8 cellular contexts compared by ENCODE assay signal in the genomic region with DNA sequence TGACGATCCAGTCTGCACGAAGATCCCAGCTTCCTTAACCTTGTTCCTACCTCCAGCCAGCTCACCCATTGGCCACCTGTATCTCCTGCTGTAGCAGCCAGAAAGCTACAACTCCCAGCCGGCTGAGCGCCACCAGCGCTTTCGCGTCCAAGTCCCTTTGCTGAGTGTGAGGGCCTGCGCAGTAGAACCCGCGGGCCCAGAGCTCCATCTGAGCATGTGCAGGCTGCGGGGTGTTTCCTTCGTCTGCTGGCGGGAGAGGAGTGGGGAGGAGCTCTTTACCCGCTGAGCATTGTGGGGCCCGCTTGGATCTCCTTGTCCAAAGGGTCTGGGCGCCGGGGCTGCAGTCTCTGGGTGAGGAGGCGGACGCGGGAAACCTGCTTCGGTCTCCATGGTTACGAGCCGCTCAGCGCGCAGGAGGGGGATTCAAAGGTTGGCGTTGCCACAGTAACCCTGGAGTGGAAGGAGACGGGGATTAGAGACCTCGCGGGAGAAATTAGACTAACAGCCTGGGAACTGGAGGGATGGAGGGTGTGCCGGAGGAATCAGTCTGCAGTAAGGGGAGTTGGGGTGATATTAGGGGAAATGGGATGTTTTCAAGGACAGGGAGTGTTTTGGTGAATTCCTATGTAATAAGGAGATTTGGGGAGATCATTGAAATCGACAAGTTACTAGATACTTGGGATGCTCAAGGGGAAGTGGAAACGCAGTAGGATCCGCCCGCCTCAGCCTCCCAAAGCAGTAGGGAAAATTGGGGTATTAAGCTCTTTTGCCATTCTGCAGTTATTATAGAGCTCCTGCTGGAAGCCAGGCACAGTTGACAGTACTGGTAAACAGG. TPM values are rescaled to one million over a fixed set of nuclear protein-coding genes. Genes with fewer than 3 reads are reported as not detected.
DNase-seq lines count a peak whose midpoint lies in the region; ATAC-seq, FAIRE-seq and TF ChIP-seq lines count a peak whose summit lies in the region.

No MANE protein-coding gene starts in this region.

- H3K79me2 ChIP-seq in OCI-LY1 (ENCODE audit: insufficient read depth, low read length) = peaks cover 10% of the 10 kb centered on the region

- H3K27ac ChIP-seq in OCI-LY1 (ENCODE audit: low read depth, low read length, poor library complexity, severe bottlenecking) (peak overlapping the region; percentile 42), epithelial cell of prostate (peak overlapping the region; percentile 31)

- ATAC-seq in GM21526 (IDR thresholded peaks at IDR 0.05; ENCODE audit: low FRiP score, unreplicated experiment) = peak; percentile 80

- H3K9me3 ChIP-seq in OCI-LY1 (ENCODE audit: low read length) (no peaks in the 10 kb centered on the region), mononuclear cell (ENCODE audit: low read depth, low read length) (no peaks in the 10 kb centered on the region)

- peak; percentile 68 for FAIRE-seq in D721Med (lab: Jason Lieb, UNC)

- H3K4me1 ChIP-seq in OCI-LY1 (ENCODE audit: insufficient read depth, low read length, severe bottlenecking) (peaks cover 20% of the 10 kb centered on the region), mononuclear cell (ENCODE audit: insufficient read depth, low read length) (peaks cover 37% of the 10 kb centered on the region)

- H3K36me3 ChIP-seq in OCI-LY1 (ENCODE audit: insufficient read depth, low read length) = peaks cover 15% of the 10 kb centered on the region; the same call in 1 of the 2 replicates

- no peaks in the 10 kb centered on the region for H3K27me3 ChIP-seq in OCI-LY1 (ENCODE audit: insufficient read depth, low read length)
- H3K27me3 ChIP-seq in mononuclear cell (ENCODE audit: insufficient read depth, low read length) = no peaks in the 10 kb centered on the region

- DNase-seq in D721Med (ENCODE audit: insufficient read length, low spot score) (peak; percentile 86), HuH-7 (ENCODE audit: low spot score) (peak; percentile 94), activated T-cell treated with anti-CD3 and anti-CD28 coated beads for 1 hour (ENCODE audit: low read depth) (peak; percentile 82), epithelial cell of prostate (ENCODE audit: low read depth, low spot score) (peak; percentile 90)
- peak; percentile 84 to 87 for DNase-seq in stimulated activated CD8-positive, alpha-beta memory T cell treated with anti-CD3 and anti-CD28 coated beads, Interleukin-2, amount 100 ng/mL, for 48 hours (ENCODE audit: low read depth in 2 of 2)

- TF ChIP-seq CTCF in D721Med (IDR thresholded peaks at IDR 0.05; ENCODE audit: insufficient read depth, missing control alignments) (no peak), OCI-LY1 (IDR thresholded peaks at IDR 0.05; ENCODE audit: low read length) (no peak)

- H3F3A ChIP-seq in OCI-LY1 (ENCODE audit: insufficient read depth, low read length) = no peaks in the 10 kb centered on the region

- H3K9ac ChIP-seq in OCI-LY1 (ENCODE audit: low read length) = peak overlapping the region; percentile 95

- no peaks in the 10 kb centered on the region for H4K20me1 ChIP-seq in OCI-LY1 (ENCODE audit: insufficient read depth, low read length)

- H3K4me2 ChIP-seq in OCI-LY1 (ENCODE audit: low read length) = peak overlapping the region; percentile 81

- H2AFZ ChIP-seq in OCI-LY1 (ENCODE audit: low read length) = no peak overlapping the region

- H3K9me2 ChIP-seq in OCI-LY1 (ENCODE audit: low read depth, low read length) = no peaks in the 10 kb centered on the region

- peak overlapping the region; percentile 87 for H3K4me3 ChIP-seq in OCI-LY1 (ENCODE audit: low read depth, low read length, poor library complexity, severe bottlenecking)
- peak overlapping the region; percentile 65 for H3K4me3 ChIP-seq in mononuclear cell (ENCODE audit: low read length)

RNA-seq across cellular contexts. Expression of a gene that starts 33.5 kb away (rescaled TPM):
- 0.73 TPM for total RNA-seq in mononuclear cell

RNA-seq across cellular contexts. Expression of a gene that starts 33.9 kb away (rescaled TPM):
- 24.8 TPM for total RNA-seq in mononuclear cell

RNA-seq across cellular contexts. Expression of a gene that starts 51.7 kb away (rescaled TPM):
- total RNA-seq in mononuclear cell = 46.0 TPM

Comparison
In these comparisons a context has a peak if more than half of its experiments do, and no peak if none do; other contexts are left out.
1. Peak in every context shown above with its lines: DNase-seq, ATAC-seq, H3K4me3 ChIP-seq and H3K27ac ChIP-seq.